Comparison of ENCODE assay signal across 9 cellular contexts in genomic region chr17:74971842-74972106, GRCh38. TPM values are rescaled to one million over a fixed set of nuclear protein-coding genes. Genes with fewer than 3 reads are reported as not detected.
DNase-seq lines count a peak whose midpoint lies in the region; ATAC-seq and TF ChIP-seq lines count a peak whose summit lies in the region.
"Had no signal": no experiment of that assay in that cellular context is flagged by ENCODE, and none has a peak within 500 bp of the region (broad histone marks: within the 10 kb centered on the region; RNA-seq: fewer than 3 reads in every experiment).

No MANE protein-coding gene starts in this region.

- H3K14ac ChIP-seq in trophoblast cell (ENCODE audit: low read length) = peak overlapping the region; percentile 53

- peaks cover 4 to 11% (median 7%) of the 10 kb centered on the region in 4 donors for H3K4me1 Mint-ChIP-seq in CD4-positive, alpha-beta memory T cell

- no peaks in the 10 kb centered on the region for H3K36me3 ChIP-seq in CD4-positive, alpha-beta memory T cell (ENCODE audit: insufficient read depth, low read length)
- H3K36me3 ChIP-seq in SK-N-MC (ENCODE audit: insufficient read depth, low read length) (no peaks in the 10 kb centered on the region), gastroesophageal sphincter (no peaks in the 10 kb centered on the region), trophoblast cell (ENCODE audit: control insufficient read depth in 1 of 2, insufficient read depth in 2 of 2, low read length in 2 of 2) (no peaks in the 10 kb centered on the region)

- H3K36me3 Mint-ChIP-seq in CD4-positive, alpha-beta memory T cell = no peaks in the 10 kb centered on the region

- POLR2A ChIA-PET in CD4-positive, alpha-beta memory T cell (lab: Charles Lee; ENCODE audit: partially characterized antibody) = interaction anchor here (1.3 to 3.0 kb wide), 9 partner anchors 11 to 233 kb away, joined by 4 to 25 read pairs (median 5); partner anchors contain the start of genes CDR2L and MRPL58

- peak overlapping the region in 2 of 7 donors; percentile 52 to 57 for H3K27ac Mint-ChIP-seq in CD4-positive, alpha-beta memory T cell

- no CpG with 5 or more reads among the region's 9 CpGs for WGBS in gastroesophageal sphincter (ENCODE audit: low coverage in 1 of 2), 2 donors
- WGBS in trophoblast cell (ENCODE audit: extremely low coverage, insufficient coverage, insufficient read length) = no CpG with 5 or more reads among the region's 9 CpGs

- DNase-seq in CD4-positive, alpha-beta memory T cell = no peak
- DNase-seq in SK-N-MC (ENCODE audit: low read depth, low spot score) = no peak
- no peak for DNase-seq in trophoblast cell
- no peak for DNase-seq in dermis blood vessel endothelial cell
- no peak for DNase-seq in cerebellar nuclear complex (lab: John Stamatoyannopoulos, UW)

- H2BK12ac ChIP-seq in trophoblast cell (ENCODE audit: low read length) = peak overlapping the region; percentile 80

- CTCF ChIA-PET in CD4-positive, alpha-beta memory T cell (lab: Charles Lee; ENCODE audit: partially characterized antibody) = interaction anchor here (1.5 to 6.6 kb wide), 3 partner anchors 13 to 142 kb away, joined by 8 to 80 read pairs (median 8); partner anchors contain the start of gene CDR2L

- H4K12ac ChIP-seq in trophoblast cell (ENCODE audit: low read depth, low read length) = peak overlapping the region; percentile 49

- peaks cover 15% of the 10 kb centered on the region for H3K4me1 ChIP-seq in CD4-positive, alpha-beta memory T cell (ENCODE audit: insufficient read depth, low read length)
- peaks cover 0 to 23% (median 14%) of the 10 kb centered on the region in 3 donors for H3K4me1 ChIP-seq in gastroesophageal sphincter
- peaks cover 29 to 33% of the 10 kb centered on the region in 2 experiments for H3K4me1 ChIP-seq in trophoblast cell (ENCODE audit: control insufficient read depth in 1 of 2, insufficient read depth in 2 of 2, low read length in 2 of 2)

- TF ChIP-seq POLR2A in gastroesophageal sphincter (IDR thresholded peaks at IDR 0.05) = no peak

- no peak overlapping the region for H3K27ac ChIP-seq in CD4-positive, alpha-beta memory T cell (ENCODE audit: low read depth, low read length)
- H3K27ac ChIP-seq in SK-N-MC = no peak overlapping the region
- peak overlapping the region in 3 of 4 donors; percentile 22 to 75 (median 45) for H3K27ac ChIP-seq in gastroesophageal sphincter
- no peak overlapping the region for H3K27ac ChIP-seq in trophoblast cell (ENCODE audit: low read depth, low read length)

- no peak overlapping the region for H3K4ac ChIP-seq in trophoblast cell (ENCODE audit: low read depth, low read length)

- H2AFZ ChIP-seq in trophoblast cell (ENCODE audit: insufficient read depth, low read length, poor library complexity) = peak overlapping the region; percentile 5

- peak; percentile 15 for ATAC-seq in gastroesophageal sphincter
- no peak for ATAC-seq in GM18907 (IDR thresholded peaks at IDR 0.05; ENCODE audit: unreplicated experiment)
- no peak for ATAC-seq in HG03159 (IDR thresholded peaks at IDR 0.05; ENCODE audit: unreplicated experiment)

- TF ChIP-seq CTCF in gastroesophageal sphincter (IDR thresholded peaks at IDR 0.05) = no peak

- H3K27me3 ChIP-seq in CD4-positive, alpha-beta memory T cell (ENCODE audit: insufficient read depth, low read length) = no peaks in the 10 kb centered on the region
- H3K27me3 ChIP-seq in gastroesophageal sphincter = peaks cover 46% of the 10 kb centered on the region
- H3K27me3 ChIP-seq in trophoblast cell (ENCODE audit: insufficient read depth, low read length) = peaks cover 9% of the 10 kb centered on the region

- peak overlapping the region; percentile 87 for H3K4me2 ChIP-seq in trophoblast cell (ENCODE audit: low read length)

- peak overlapping the region; percentile 57 for H4K8ac ChIP-seq in trophoblast cell (ENCODE audit: low read depth, low read length)

- peak overlapping the region; percentile 39 for H2AK5ac ChIP-seq in trophoblast cell (ENCODE audit: low read length)

- intact Hi-C loops in CD4-positive, alpha-beta memory T cell (cut with micrococcal nuclease) = loop anchor here (1.0 to 2.0 kb wide), 2 partner anchors 16 to 75 kb away; partner anchors contain the start of genes ATP5PD, CDR2L and KCTD2

- H3K9ac ChIP-seq in SK-N-MC (ENCODE audit: insufficient read length) = no peak overlapping the region
- no peak overlapping the region for H3K9ac ChIP-seq in trophoblast cell (ENCODE audit: low read length)

- H2BK120ac ChIP-seq in trophoblast cell (ENCODE audit: insufficient read depth, low read length, poor library complexity) = peak overlapping the region; percentile 56

- H3K9me3 Mint-ChIP-seq in CD4-positive, alpha-beta memory T cell = no peaks in the 10 kb centered on the region

- peaks cover 3 to 5% of the 10 kb centered on the region in 2 donors for H3K27me3 Mint-ChIP-seq in CD4-positive, alpha-beta memory T cell

- peak overlapping the region in 7 of 8 donors; percentile 56 to 92 (median 71) for H3K4me3 Mint-ChIP-seq in CD4-positive, alpha-beta memory T cell

- H3K79me2 ChIP-seq in trophoblast cell (ENCODE audit: control insufficient read depth, insufficient read depth, low read length, poor library complexity) = no peaks in the 10 kb centered on the region

- peak overlapping the region; percentile 39 for H4K91ac ChIP-seq in trophoblast cell (ENCODE audit: low read depth, low read length)

- H2BK5ac ChIP-seq in trophoblast cell (ENCODE audit: low read depth, low read length, poor library complexity) = peak overlapping the region; percentile 41

- H3K4me3 ChIP-seq in CD4-positive, alpha-beta memory T cell (ENCODE audit: low read length in 2 of 2) = peak overlapping the region in 1 of 2 donors; percentile 62
- H3K4me3 ChIP-seq in SK-N-MC (peak overlapping the region; percentile 82), gastroesophageal sphincter (peak overlapping the region; percentile 44 to 77), trophoblast cell (ENCODE audit: low read depth, low read length) (peak overlapping the region; percentile 77)

- H3K79me1 ChIP-seq in trophoblast cell (ENCODE audit: low read length) = peaks cover 12% of the 10 kb centered on the region

- H3K9me3 ChIP-seq in CD4-positive, alpha-beta memory T cell (ENCODE audit: control insufficient read depth in 1 of 2, low read length in 2 of 2) = no peaks in the 10 kb centered on the region
- H3K9me3 ChIP-seq in SK-N-MC (ENCODE audit: low read depth, low read length) (no peaks in the 10 kb centered on the region), gastroesophageal sphincter (no peaks in the 10 kb centered on the region), trophoblast cell (ENCODE audit: insufficient read depth, low read depth, low read length) (no peaks in the 10 kb centered on the region)

- H3K18ac ChIP-seq in trophoblast cell (ENCODE audit: low read length) = peak overlapping the region; percentile 70

- no peak overlapping the region for H3K23ac ChIP-seq in trophoblast cell (ENCODE audit: low read length)

- TF ChIP-seq EP300 in gastroesophageal sphincter (IDR thresholded peaks at IDR 0.05) = no peak

RNA-seq across cellular contexts. Expression of gene HID1, which starts 0.8 kb away (rescaled TPM):
- total RNA-seq in CD4-positive, alpha-beta memory T cell = 10 to 100 TPM; 17.5 to 19.5 TPM
- 1 to 10 TPM; 3.0 to 5.1 TPM for polyA plus RNA-seq in CD4-positive, alpha-beta memory T cell
- 10 to 100 TPM in 2 of 4 donors, 1 to 10 TPM in 2; 4.6 to 21.9 (median 10.8) TPM for total RNA-seq in gastroesophageal sphincter
- polyA plus RNA-seq in trophoblast cell (2013) = 22.3 and 23.4 TPM in 2 replicates
- total RNA-seq in dermis blood vessel endothelial cell = 53.8 and 65.1 TPM in 2 replicates

RNA-seq across cellular contexts. Expression of gene CDR2L, which starts 15.7 kb away (rescaled TPM):
- under 1 TPM; 0.08 to 0.20 TPM for total RNA-seq in CD4-positive, alpha-beta memory T cell
- polyA plus RNA-seq in CD4-positive, alpha-beta memory T cell = not detected
- total RNA-seq in gastroesophageal sphincter = 10 to 100 TPM; 11.8 to 35.3 (median 18.1) TPM
- polyA plus RNA-seq in trophoblast cell (2013) = 12.8 and 13.2 TPM in 2 replicates
- total RNA-seq in dermis blood vessel endothelial cell = 19.1 and 23.5 TPM in 2 replicates

RNA-seq across cellular contexts. Expression of gene OTOP3, which starts 36.1 kb away (rescaled TPM):
- total RNA-seq in CD4-positive, alpha-beta memory T cell = not detected
- not detected for polyA plus RNA-seq in CD4-positive, alpha-beta memory T cell
- total RNA-seq in gastroesophageal sphincter (under 1 TPM in 2 of 4 donors, not detected in 2; 0.31 to 0.82 TPM), dermis blood vessel endothelial cell (not detected in 2 replicates)
- not detected in 2 replicates for polyA plus RNA-seq in trophoblast cell (2013)
- total RNA-seq: dermis microvascular lymphatic vessel endothelial cell had no signal

RNA-seq across cellular contexts. Expression of gene MRPL58, which starts 40.7 kb away (rescaled TPM):
- 10 to 100 TPM; 22.6 to 26.7 TPM for total RNA-seq in CD4-positive, alpha-beta memory T cell
- 10 to 100 TPM; 56.5 to 62.2 TPM for polyA plus RNA-seq in CD4-positive, alpha-beta memory T cell
- total RNA-seq in gastroesophageal sphincter (100 to 1,000 TPM in 1 of 4 donors, 10 to 100 TPM in 3; 36.6 to 112 (median 50.5) TPM), dermis blood vessel endothelial cell (24.7 and 35.6 TPM in 2 replicates)
- polyA plus RNA-seq in trophoblast cell (2013) = 24.9 and 25.0 TPM in 2 replicates

RNA-seq across cellular contexts. Expression of gene OTOP2, which starts 47.7 kb away (rescaled TPM):
- not detected for total RNA-seq in CD4-positive, alpha-beta memory T cell
- polyA plus RNA-seq in CD4-positive, alpha-beta memory T cell = not detected
- total RNA-seq in gastroesophageal sphincter (not detected), dermis blood vessel endothelial cell (not detected in 2 replicates)
- polyA plus RNA-seq in trophoblast cell (2013) = not detected in 2 replicates
- total RNA-seq: dermis microvascular lymphatic vessel endothelial cell had no signal

Comparison
In these comparisons a context has a peak if more than half of its experiments do, and no peak if none do; other contexts are left out.
1. H3K27ac ChIP-seq: peak in gastroesophageal sphincter (3 of 4); none in CD4-positive, alpha-beta memory T cell (single experiment), SK-N-MC (single experiment) and trophoblast cell (single experiment).
2. RNA of gene CDR2L, which starts 15.7 kb away (total RNA-seq): 11.8 to 35.3 TPM in gastroesophageal sphincter and 19.1 to 23.5 TPM in dermis blood vessel endothelial cell; 0.08 to 0.20 TPM in CD4-positive, alpha-beta memory T cell; every median in the first group is over 10 times any median in the second.